In genomic region chr14:54497224-54497623, GRCh38 we compare ENCODE assay signal across 34 cellular contexts.
"Had no signal": no experiment of that assay in that cellular context is flagged by ENCODE, and none has a peak within 500 bp of the region (broad histone marks: within the 10 kb centered on the region; RNA-seq: fewer than 3 reads in every experiment).

No MANE protein-coding gene starts in this region.

- H3K36me3 Mint-ChIP-seq: activated CD4-positive, alpha-beta memory T cell treated with anti-CD3 and anti-CD28 coated beads for 36 hours; activated naive CD4-positive, alpha-beta T cell treated with anti-CD3 and anti-CD28 coated beads, Interleukin-2, amount 10 ng/mL, durations not matched to agents 7 days and 5 days; activated naive CD8-positive, alpha-beta T cell; brain had no signal

- H3K36me3 ChIP-seq: Peyer's patch had no signal

- H3K4me3 Mint-ChIP-seq: activated B cell treated with CpG ODN at 0.5 μM for 24 hours; activated CD4-positive, alpha-beta memory T cell treated with anti-CD3 and anti-CD28 coated beads for 36 hours; activated naive CD4-positive, alpha-beta T cell treated with anti-CD3 and anti-CD28 coated beads, Interleukin-2, amount 10 ng/mL, durations not matched to agents 7 days and 5 days; activated naive CD8-positive, alpha-beta T cell; activated naive CD8-positive, alpha-beta T cell treated with anti-CD3 and anti-CD28 coated beads, Interleukin-2, amount 50 U/mL, for 24 hours; activated T-cell treated with anti-CD3 and anti-CD28 coated beads, Interleukin-2, amount 50 U/mL, for 4 hours; activated T-helper 1 cell treated with anti-CD3 and anti-CD28 coated beads, Interleukin-12 subunit alpha, Interleukin-12 subunit beta, Interleukin-2, Interleukin-4 antibody, amounts not matched to agents 30 ng/mL and 10 ng/mL and 1 ng/mL, durations not matched to agents 14 hours and 24 hours and 36 hours; brain had no signal

- H3K27me3 ChIP-seq: Peyer's patch had no signal

- H3K27ac ChIP-seq: Peyer's patch, VCaP had no signal

- H3K9me3 Mint-ChIP-seq: activated B cell treated with CpG ODN at 0.5 μM for 24 hours; activated CD4-positive, alpha-beta memory T cell treated with anti-CD3 and anti-CD28 coated beads for 36 hours; activated naive CD4-positive, alpha-beta T cell treated with anti-CD3 and anti-CD28 coated beads, Interleukin-2, amount 10 ng/mL, durations not matched to agents 7 days and 5 days; activated naive CD8-positive, alpha-beta T cell treated with anti-CD3 and anti-CD28 coated beads, Interleukin-2, amount 50 U/mL, for 24 hours; activated T-cell treated with anti-CD3 and anti-CD28 coated beads, Interleukin-2, amount 50 U/mL, for 4 hours; activated T-helper 1 cell treated with anti-CD3 and anti-CD28 coated beads, Interleukin-12 subunit alpha, Interleukin-12 subunit beta, Interleukin-2, Interleukin-4 antibody, amounts not matched to agents 30 ng/mL and 10 ng/mL and 1 ng/mL, durations not matched to agents 14 hours and 24 hours and 36 hours; brain had no signal

- H3K9me3 ChIP-seq: Peyer's patch had no signal

- H3K4me1 Mint-ChIP-seq: activated B cell treated with CpG ODN at 0.5 μM for 24 hours; activated naive CD4-positive, alpha-beta T cell treated with anti-CD3 and anti-CD28 coated beads, Interleukin-2, amount 10 ng/mL, durations not matched to agents 7 days and 5 days; brain had no signal

- H3K4me3 ChIP-seq: Peyer's patch had no signal

- H3K27ac Mint-ChIP-seq: activated B cell treated with CpG ODN at 0.5 μM for 24 hours; activated CD4-positive, alpha-beta memory T cell treated with anti-CD3 and anti-CD28 coated beads for 36 hours; activated naive CD4-positive, alpha-beta T cell treated with anti-CD3 and anti-CD28 coated beads, Interleukin-2, amount 10 ng/mL, durations not matched to agents 7 days and 5 days; activated naive CD8-positive, alpha-beta T cell; activated naive CD8-positive, alpha-beta T cell treated with anti-CD3 and anti-CD28 coated beads, Interleukin-2, amount 50 U/mL, for 24 hours; activated T-helper 1 cell treated with anti-CD3 and anti-CD28 coated beads, Interleukin-12 subunit alpha, Interleukin-12 subunit beta, Interleukin-2, Interleukin-4 antibody, amounts not matched to agents 30 ng/mL and 10 ng/mL and 1 ng/mL, durations not matched to agents 14 hours and 24 hours and 36 hours had no signal

- DNase-seq: activated B cell treated with CpG ODN at 0.5 μM for 24 hours; activated CD4-positive, alpha-beta memory T cell treated with anti-CD3 and anti-CD28 coated beads for 36 hours; activated CD4-positive, alpha-beta T cell treated with anti-CD3 and anti-CD28 coated beads for 4 hours; activated CD4-positive, alpha-beta T cell treated with anti-CD3 and anti-CD28 coated beads, Interleukin-2, amount 50 U/mL, for 1 hour; activated CD4-positive, CD25-positive, alpha-beta regulatory T cell treated with anti-CD3 and anti-CD28 coated beads, Interleukin-2, amount 50 U/mL, for 72 hours; activated CD8-positive, alpha-beta memory T cell treated with anti-CD3 and anti-CD28 coated beads, Interleukin-2, amount 50 U/mL, for 4 hours; activated effector memory CD4-positive, alpha-beta T cell treated with Interleukin-2 at 50 U/mL for 16 hours; activated naive CD4-positive, alpha-beta T cell treated with anti-CD3 and anti-CD28 coated beads, Interleukin-2, amount 10 ng/mL, durations not matched to agents 7 days and 5 days; activated naive CD8-positive, alpha-beta T cell treated with anti-CD3 and anti-CD28 coated beads, Interleukin-2, amount 50 U/mL, for 24 hours; activated T-cell treated with anti-CD3 and anti-CD28 coated beads for 4 hours; activated T-cell treated with anti-CD3 and anti-CD28 coated beads, Interleukin-2, amount 50 U/mL, for 4 hours; anterior cingulate cortex; Kasumi-1; KBM-7; MM.1S; MV-4-11; NCI-H1092; NCI-H1436 treated with DMSO at 0.1 percent for 48 hours; NCI-H1694 treated with DMSO at 0.1 percent for 48 hours; NCI-H2029; NCI-H345; NCI-H524 treated with DMSO at 0.1 percent for 48 hours; PC-3; Peyer's patch; RPMI8226; SIG-M5; SW 1271; T-helper 1 cell; T-helper 2 cell; T-helper 9 cell had no signal
